ENCODE assay signal across 12 cellular contexts in the genomic region with DNA sequence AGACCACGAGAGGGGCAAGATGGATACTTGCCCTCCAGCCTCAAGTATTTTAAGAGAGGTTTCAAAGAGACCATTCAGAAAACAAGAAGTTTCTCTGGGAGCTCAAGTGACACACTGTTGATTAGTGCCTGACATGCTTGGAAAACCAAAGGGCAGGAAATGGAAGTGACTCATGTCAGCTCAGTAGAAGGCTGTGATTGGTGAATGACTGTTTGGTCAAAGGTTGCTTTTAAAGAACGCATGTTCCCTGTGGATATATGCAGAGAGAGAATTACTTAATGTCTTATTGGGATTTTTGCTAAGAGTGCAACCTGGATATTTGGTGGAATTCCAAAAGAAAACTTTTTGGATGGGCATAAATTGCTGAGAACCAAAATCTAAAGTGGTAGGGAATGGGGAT.
DNase-seq lines count a peak whose midpoint lies in the region; ATAC-seq, FAIRE-seq and TF ChIP-seq lines count a peak whose summit lies in the region.
"Had no signal": no experiment of that assay in that cellular context is flagged by ENCODE, and none has a peak within 500 bp of the region (broad histone marks: within the 10 kb centered on the region; RNA-seq: fewer than 3 reads in every experiment).

No MANE protein-coding gene starts in this region.

- no peak overlapping the region for H3K9ac ChIP-seq in H1 (replicated peaks in 1 of 4; ENCODE audit: extremely low read depth in 1 of 4, low read depth in 3 of 4, low read length in 3 of 4)

- no peak overlapping the region for H2BK12ac ChIP-seq in H1 (ENCODE audit: low read depth, low read length)

- H2AFZ ChIP-seq in H1 (ENCODE audit: low read length), result no peak overlapping the region

- no peak for ATAC-seq in left cardiac atrium
- ATAC-seq: esophagus mucosa, T-helper 17 cell had no signal

- H3K27me3 Mint-ChIP-seq in activated CD4-positive, alpha-beta memory T cell treated with anti-CD3 and anti-CD28 coated beads, Interleukin-2, amount 10 ng/mL, durations not matched to agents 7 days and 5 days, result no peaks in the 10 kb centered on the region
- H3K27me3 Mint-ChIP-seq: T-helper 17 cell had no signal

- 82% methylated on average over 2 of the region's 2 CpGs; no CpG with 5 or more reads in 1 of the 2 experiments for WGBS in H1 (ENCODE audit: extremely low coverage in 1 of 2, insufficient coverage in 1 of 2, insufficient read length in 1 of 2, insufficient replicate concordance in 2 of 2, low coverage in 1 of 2, low lambda C conversion rate in 2 of 2, missing lambda C conversion rate in 1 of 2), 2 experiments
- WGBS in mesodermal cell (ENCODE audit: insufficient coverage in 2 of 2), 2 experiments, result 44 to 59% methylated on average over 2 of the region's 2 CpGs

- no peak overlapping the region for H3K56ac ChIP-seq in H1 (replicated peaks; ENCODE audit: insufficient read length, low read depth, low read length)

- no peak overlapping the region for H3K27ac Mint-ChIP-seq in activated CD4-positive, alpha-beta memory T cell treated with anti-CD3 and anti-CD28 coated beads, Interleukin-2, amount 10 ng/mL, durations not matched to agents 7 days and 5 days
- H3K27ac Mint-ChIP-seq: T-helper 17 cell had no signal

- no peak for TF ChIP-seq RAD21 in H1 (IDR thresholded peaks at IDR 0.05 in 1 of 2, conservative IDR thresholded peaks at IDR 0.05 in 1 of 2; ENCODE audit: low read depth in 2 of 2, low read length in 2 of 2)

- no peak for TF ChIP-seq EP300 in H1 (IDR thresholded peaks at IDR 0.05; ENCODE audit: borderline replicate concordance in 1 of 2, low read depth in 2 of 2, low read length in 2 of 2)

- H3K79me1 ChIP-seq in H1 (ENCODE audit: low read depth, low read length), result no peaks in the 10 kb centered on the region

- H3K23ac ChIP-seq in H1 (ENCODE audit: insufficient read length), result no peak overlapping the region

- H3K9me3 Mint-ChIP-seq in activated CD4-positive, alpha-beta memory T cell treated with anti-CD3 and anti-CD28 coated beads, Interleukin-2, amount 10 ng/mL, durations not matched to agents 7 days and 5 days, result no peaks in the 10 kb centered on the region

- no peak overlapping the region for H3K18ac ChIP-seq in H1 (ENCODE audit: extremely low read depth, low read length)

- H4K20me1 ChIP-seq in H1 (replicated peaks in 1 of 2; ENCODE audit: control insufficient read depth in 1 of 2, insufficient read depth in 2 of 2, low read length in 2 of 2), result peaks cover 0 to 3% of the 10 kb centered on the region in 2 experiments

- peak; percentile 7 for FAIRE-seq in H1 (lab: Jason Lieb, UNC)

- DNase-seq in COLO829 (ENCODE audit: low spot score), result peak; percentile 73
- DNase-seq in MG63, result peak; percentile 12
- DNase-seq in H1 (ENCODE audit: low read depth in 1 of 2, low spot score in 2 of 2), result no peak
- no peak for DNase-seq in activated CD4-positive, alpha-beta memory T cell treated with anti-CD3 and anti-CD28 coated beads, Interleukin-2, amount 10 ng/mL, durations not matched to agents 7 days and 5 days
- no peak for DNase-seq in dedifferentiated amniotic fluid mesenchymal stem cell (ENCODE audit: extremely low spot score)
- no peak for DNase-seq in left cardiac atrium
- DNase-seq in putamen (ENCODE audit: low spot score), result no peak
- DNase-seq: adrenal gland, sigmoid colon, T-helper 17 cell had no signal

- no peaks in the 10 kb centered on the region for H3K4me1 Mint-ChIP-seq in activated CD4-positive, alpha-beta memory T cell treated with anti-CD3 and anti-CD28 coated beads, Interleukin-2, amount 10 ng/mL, durations not matched to agents 7 days and 5 days
- H3K4me1 Mint-ChIP-seq: T-helper 17 cell had no signal

- no peak overlapping the region for H4K8ac ChIP-seq in H1 (ENCODE audit: extremely low read depth, insufficient read depth, low read length)

- no peaks in the 10 kb centered on the region for H3K9me3 ChIP-seq in MG63
- no peaks in the 10 kb centered on the region for H3K9me3 ChIP-seq in H1 (ENCODE audit: insufficient read depth in 2 of 2, low read depth in 1 of 2, low read length in 1 of 2)
- H3K9me3 ChIP-seq in mesodermal cell (ENCODE audit: control insufficient read depth, low read length), result peaks cover 5% of the 10 kb centered on the region
- H3K9me3 ChIP-seq: adrenal gland, sigmoid colon had no signal

- H3K4me3 ChIP-seq in MG63, result no peak overlapping the region
- H3K4me3 ChIP-seq in H1 (ENCODE audit: extremely low read depth in 1 of 4, insufficient read depth in 2 of 4, low read depth in 3 of 4, low read length in 4 of 4), result no peak overlapping the region
- no peak overlapping the region for H3K4me3 ChIP-seq in mesodermal cell (ENCODE audit: extremely low read depth, insufficient read depth, low read length, poor library complexity, severe bottlenecking)
- H3K4me3 ChIP-seq: adrenal gland, sigmoid colon had no signal

- H3K36me3 ChIP-seq in MG63, result no peaks in the 10 kb centered on the region
- H3K36me3 ChIP-seq in H1 (ENCODE audit: control insufficient read depth in 2 of 4, insufficient read depth in 4 of 4, low read length in 3 of 4), result 0 out of 8 replicates have a peak, but pooled peaks cover 0 to 2% (median 0%) of the 10 kb centered on the region in 4 experiments
- H3K36me3 ChIP-seq in mesodermal cell (ENCODE audit: control insufficient read depth, insufficient read depth, low read length), result no peaks in the 10 kb centered on the region
- H3K36me3 ChIP-seq: adrenal gland, sigmoid colon had no signal

- no peak overlapping the region for H2BK20ac ChIP-seq in H1 (ENCODE audit: low read length)

- no peak overlapping the region for H2AK5ac ChIP-seq in H1 (ENCODE audit: low read depth, low read length)

- no peak overlapping the region for H3K27ac ChIP-seq in H1 (ENCODE audit: low read depth, low read length)
- H3K27ac ChIP-seq in mesodermal cell (ENCODE audit: low read depth, low read length, severe bottlenecking), result peak overlapping the region; percentile 94
- H3K27ac ChIP-seq: adrenal gland, sigmoid colon had no signal

- intact Hi-C loops in left cardiac atrium (cut with DNase I), result no loop called here

- no peak overlapping the region for H3K4ac ChIP-seq in H1 (replicated peaks; ENCODE audit: insufficient read length, low read depth, low read length)

- H2BK5ac ChIP-seq in H1 (ENCODE audit: low read depth, low read length), result no peak overlapping the region

- H3K4me2 ChIP-seq in H1 (ENCODE audit: insufficient read depth in 1 of 2, low read depth in 2 of 2, low read length in 2 of 2), result no peak overlapping the region

- H3K36me3 Mint-ChIP-seq in activated CD4-positive, alpha-beta memory T cell treated with anti-CD3 and anti-CD28 coated beads, Interleukin-2, amount 10 ng/mL, durations not matched to agents 7 days and 5 days (ENCODE audit: low read depth), result no peaks in the 10 kb centered on the region

- no peak overlapping the region for H3K4me3 Mint-ChIP-seq in activated CD4-positive, alpha-beta memory T cell treated with anti-CD3 and anti-CD28 coated beads, Interleukin-2, amount 10 ng/mL, durations not matched to agents 7 days and 5 days
- H3K4me3 Mint-ChIP-seq: T-helper 17 cell had no signal

- peaks cover 0 to 4% (median 0%) of the 10 kb centered on the region in 4 experiments; a peak in 1 of 7 replicates for H3K4me1 ChIP-seq in H1 (replicated peaks in 1 of 4; ENCODE audit: control insufficient read depth in 3 of 4, insufficient read depth in 4 of 4, low read length in 3 of 4)
- H3K4me1 ChIP-seq in mesodermal cell (ENCODE audit: control insufficient read depth, insufficient read depth, low read length, poor library complexity, severe bottlenecking), result peaks cover 22% of the 10 kb centered on the region
- H3K4me1 ChIP-seq: adrenal gland, sigmoid colon had no signal

- peaks cover 0 to 57% of the 10 kb centered on the region in 2 experiments; a peak in 2 of 4 replicates for H3K79me2 ChIP-seq in H1 (ENCODE audit: control insufficient read depth in 1 of 2, insufficient read depth in 2 of 2, low read length in 2 of 2)

- CTCF ChIA-PET in H1 (lab: Charles Lee; ENCODE audit: partially characterized antibody), result interaction anchor here (1.1 to 1.2 kb wide), 2 partner anchors 16 to 107 kb away, joined by 3 to 7 read pairs; no protein-coding TSS in a partner anchor
- CTCF ChIA-PET in activated CD4-positive, alpha-beta memory T cell treated with anti-CD3 and anti-CD28 coated beads, Interleukin-2, amount 10 ng/mL, durations not matched to agents 7 days and 5 days (lab: Charles Lee), result no interaction called here

- TF ChIP-seq POLR2A in H1 (IDR thresholded peaks at IDR 0.05; ENCODE audit: control extremely low read depth in 1 of 2, low read depth in 2 of 2, low read length in 2 of 2), result no peak

- H4K5ac ChIP-seq in H1 (ENCODE audit: insufficient read length, low read depth, low read length), result no peak overlapping the region

- H3K27me3 ChIP-seq in MG63 (no peaks in the 10 kb centered on the region), H1 (replicated peaks in 1 of 4; ENCODE audit: control insufficient read depth in 3 of 4, extremely low read depth in 1 of 4, insufficient read depth in 3 of 4, low read length in 3 of 4) (no peaks in the 10 kb centered on the region)
- H3K27me3 ChIP-seq: adrenal gland, sigmoid colon had no signal

- no peaks in the 10 kb centered on the region; the same call in 1 of the 2 replicates for H3K23me2 ChIP-seq in H1 (ENCODE audit: low read depth, low read length)

- no peak overlapping the region for H2BK120ac ChIP-seq in H1 (replicated peaks; ENCODE audit: low read depth, low read length)

- no peak overlapping the region for H3K14ac ChIP-seq in H1 (ENCODE audit: insufficient read length)

- no peak overlapping the region for H2BK15ac ChIP-seq in H1 (ENCODE audit: low read length)

- H4K91ac ChIP-seq in H1 (replicated peaks; ENCODE audit: insufficient read length, low read length), result no peak overlapping the region

- POLR2A ChIA-PET in H1 (lab: Charles Lee; ENCODE audit: partially characterized antibody), result no interaction called here
- POLR2A ChIA-PET in activated CD4-positive, alpha-beta memory T cell treated with anti-CD3 and anti-CD28 coated beads, Interleukin-2, amount 10 ng/mL, durations not matched to agents 7 days and 5 days (lab: Charles Lee), result no interaction called here

- no peak for TF ChIP-seq CTCF in H1 (IDR thresholded peaks at IDR 0.05; ENCODE audit: control extremely low read depth in 1 of 3, insufficient read depth in 1 of 3, low read depth in 1 of 3, low read length in 3 of 3)

TF ChIP-seq in H1, 55 proteins besides CTCF, POLR2A, EP300 and RAD21 (continues in another document):
- TF ChIP-seq TAF1 (IDR thresholded peaks at IDR 0.05; ENCODE audit: low read depth, low read length), result no peak

Comparison
In these comparisons a context has a peak if more than half of its experiments do, and no peak if none do; other contexts are left out.
1. DNase-seq: peak in COLO829 (single experiment) and MG63 (single experiment); none in H1 (0 of 2), activated CD4-positive, alpha-beta memory T cell treated with anti-CD3 and anti-CD28 coated beads, Interleukin-2, amount 10 ng/mL, durations not matched to agents 7 days and 5 days (single experiment), dedifferentiated amniotic fluid mesenchymal stem cell (single experiment), left cardiac atrium (single experiment) and putamen (single experiment).